In the genomic region with DNA sequence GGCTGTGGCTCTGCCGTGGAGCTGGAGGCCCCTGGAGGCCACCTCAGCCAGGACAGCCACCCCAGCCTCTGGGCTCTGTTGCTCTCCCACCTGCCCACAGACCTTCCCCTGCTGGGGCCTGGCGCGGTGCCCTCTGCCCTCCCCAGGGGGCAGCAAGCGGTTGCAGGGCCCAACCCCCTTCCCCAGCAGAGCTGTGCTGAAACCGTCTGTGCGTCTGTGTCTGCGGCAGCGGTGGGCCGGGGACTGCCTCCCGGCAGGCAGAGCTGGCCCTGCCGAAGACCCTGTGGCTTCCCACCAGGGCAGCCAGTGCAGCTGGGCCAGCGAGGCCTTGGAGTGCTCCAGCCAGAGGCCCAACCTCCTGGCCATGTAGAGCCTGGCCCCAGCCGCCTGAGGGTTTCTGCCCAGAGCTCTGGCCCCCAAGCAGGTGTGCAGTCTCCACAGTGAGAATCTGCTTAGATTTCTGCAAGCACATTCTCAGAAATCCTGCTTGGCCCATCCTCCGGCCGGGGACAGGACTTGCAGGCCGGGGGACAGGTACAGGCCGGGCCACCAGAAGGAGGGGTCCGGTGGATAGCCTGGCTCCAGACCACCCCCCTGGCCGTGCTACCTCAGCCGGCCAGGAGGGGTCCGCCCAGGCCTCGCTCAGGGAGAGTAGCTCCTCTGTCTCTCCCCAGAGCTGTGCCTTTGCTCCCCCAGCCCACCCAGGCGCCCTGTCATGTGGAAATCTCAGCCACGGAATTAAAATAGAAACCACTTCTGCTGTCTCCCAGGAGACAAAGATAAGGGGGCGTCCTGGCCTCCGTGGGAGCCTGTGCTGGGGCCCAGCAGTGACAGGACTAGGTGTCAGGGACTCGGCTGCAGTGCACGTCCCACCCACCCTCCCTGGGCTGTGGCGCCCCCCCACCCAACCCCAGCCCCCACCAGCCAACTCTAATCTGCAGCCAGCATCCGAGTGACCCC, we compare ENCODE assay signal across 9 cellular contexts. TPM values are rescaled to one million over a fixed set of nuclear protein-coding genes. Genes with fewer than 3 reads are reported as not detected.
A peak's percentile ranks its signal among the peaks of the same experiment; 100 is the strongest.
DNase-seq lines count a peak whose midpoint lies in the region; ATAC-seq and TF ChIP-seq lines count a peak whose summit lies in the region.
"Had no signal": no experiment of that assay in that cellular context is flagged by ENCODE, and none has a peak within 500 bp of the region (broad histone marks: within the 10 kb centered on the region; RNA-seq: fewer than 3 reads in every experiment).

No MANE protein-coding gene starts in this region.

- no peak overlapping the region for H2AFZ ChIP-seq in smooth muscle cell (ENCODE audit: low read depth)

- no peak for ATAC-seq in GM21737 (IDR thresholded peaks at IDR 0.05; ENCODE audit: unreplicated experiment)

- H4K20me1 ChIP-seq in smooth muscle cell (ENCODE audit: low read depth): peaks cover 10% of the 10 kb centered on the region

- H3K9ac ChIP-seq in HUES64 (ENCODE audit: low read depth, low read length) (no peak overlapping the region), smooth muscle cell (ENCODE audit: low read depth) (no peak overlapping the region)

- peaks cover 34% of the 10 kb centered on the region; the same call in 1 of the 2 replicates for H3K36me3 ChIP-seq in HUES64 (ENCODE audit: insufficient read depth, low read length)
- no peaks in the 10 kb centered on the region for H3K36me3 ChIP-seq in smooth muscle cell (ENCODE audit: low read depth)

- WGBS in HUES64: 76% methylated on average over 28 of the region's 30 CpGs
- WGBS in smooth muscle cell (ENCODE audit: low lambda C conversion rate): 65% methylated on average over 30 of the region's 30 CpGs

- H3F3A ChIP-seq in smooth muscle cell (ENCODE audit: low read depth): no peaks in the 10 kb centered on the region

- peaks cover 15% of the 10 kb centered on the region for H3K27me3 ChIP-seq in HUES64 (ENCODE audit: insufficient read depth, low read length)
- peaks cover 3% of the 10 kb centered on the region for H3K27me3 ChIP-seq in smooth muscle cell (ENCODE audit: low read depth)

- H3K27ac ChIP-seq in HUES64 (ENCODE audit: low read depth, low read length) (peak overlapping the region; percentile 62; the same call in 1 of the 2 replicates), smooth muscle cell (ENCODE audit: low read depth) (no peak overlapping the region)

- H3K9me3 ChIP-seq in HUES64 (ENCODE audit: insufficient read depth, low read depth, low read length) (no peaks in the 10 kb centered on the region), smooth muscle cell (replicated peaks; ENCODE audit: low read depth) (no peaks in the 10 kb centered on the region)

- no peaks in the 10 kb centered on the region for H3K79me2 ChIP-seq in smooth muscle cell (ENCODE audit: low read depth)

- H3K4me1 ChIP-seq in HUES64 (ENCODE audit: insufficient read depth, low read length) (no peaks in the 10 kb centered on the region), smooth muscle cell (ENCODE audit: low read depth) (peaks cover 12% of the 10 kb centered on the region)

- intact Hi-C loops in cardiac septum (cut with DNase I): loop anchor here (5.0 kb wide), 1 partner anchor 379 kb away; no protein-coding TSS in a partner anchor
- intact Hi-C loops in posterior cingulate gyrus (cut with DNase I): no loop called here

- no peak overlapping the region for H3K4me3 ChIP-seq in HUES64 (ENCODE audit: low read length)
- H3K4me3 ChIP-seq in smooth muscle cell: no peak overlapping the region

- DNase-seq in OCI-M2 (lab: John Stamatoyannopoulos, UW; ENCODE audit: unreplicated experiment) (peak; percentile 17), cardiac septum (ENCODE audit: low spot score) (peak; percentile 90), smooth muscle cell (lab: John Stamatoyannopoulos, UW; ENCODE audit: unreplicated experiment) (no peak), inferior parietal cortex (ENCODE audit: extremely low spot score) (no peak), posterior cingulate gyrus (no peak)
- DNase-seq: mammary epithelial cell, NCI-H524 had no signal

- TF ChIP-seq CTCF in smooth muscle cell (IDR thresholded peaks at IDR 0.05; ENCODE audit: borderline replicate concordance, insufficient read depth, poor library complexity, severe bottlenecking): no peak

- peak overlapping the region; percentile 17 for H3K4me2 ChIP-seq in smooth muscle cell

RNA-seq across cellular contexts. Expression of a gene that starts 3.5 kb away (rescaled TPM):
- polyA plus RNA-seq in HUES64 (2013, experiment 1 of 2): 11.3 TPM
- 16.5 TPM for polyA plus RNA-seq in HUES64 (2013, experiment 2 of 2)
- total RNA-seq in cardiac septum (918 TPM), smooth muscle cell (7.6 and 14.1 TPM in 2 replicates)
- polyA plus RNA-seq in smooth muscle cell: 38.1 and 45.7 TPM in 2 replicates

RNA-seq across cellular contexts. Expression of a gene that starts 15.6 kb away (rescaled TPM):
- polyA plus RNA-seq in HUES64 (2013, experiment 1 of 2): 2.6 TPM
- 4.9 TPM for polyA plus RNA-seq in HUES64 (2013, experiment 2 of 2)
- total RNA-seq in cardiac septum: 68.2 TPM
- 0.27 and 4.9 TPM in 2 replicates for total RNA-seq in smooth muscle cell
- 31.8 and 40.6 TPM in 2 replicates for polyA plus RNA-seq in smooth muscle cell

RNA-seq across cellular contexts. Expression of a gene that starts 20.0 kb away (rescaled TPM):
- 14.3 TPM for polyA plus RNA-seq in HUES64 (2013, experiment 1 of 2)
- 20.3 TPM for polyA plus RNA-seq in HUES64 (2013, experiment 2 of 2)
- total RNA-seq in cardiac septum: 3.8 TPM
- total RNA-seq in smooth muscle cell: 3.8 and 3.9 TPM in 2 replicates
- polyA plus RNA-seq in smooth muscle cell: 4.7 and 8.2 TPM in 2 replicates

RNA-seq across cellular contexts. Expression of a gene that starts 51.5 kb away (rescaled TPM):
- polyA plus RNA-seq in HUES64 (2013, experiment 1 of 2): 114 TPM
- polyA plus RNA-seq in HUES64 (2013, experiment 2 of 2): 127 TPM
- total RNA-seq in cardiac septum (140 TPM), smooth muscle cell (25.5 and 41.3 TPM in 2 replicates)
- polyA plus RNA-seq in smooth muscle cell: 48.7 and 60.4 TPM in 2 replicates

RNA-seq across cellular contexts. Expression of a gene that starts 55.3 kb away (rescaled TPM):
- 1.0 TPM for polyA plus RNA-seq in HUES64 (2013, experiment 1 of 2)
- 1.7 TPM for polyA plus RNA-seq in HUES64 (2013, experiment 2 of 2)
- total RNA-seq in cardiac septum (1.3 TPM), smooth muscle cell (2.6 and 7.0 TPM in 2 replicates)
- 7.2 and 12.1 TPM in 2 replicates for polyA plus RNA-seq in smooth muscle cell

Comparison
In these comparisons a context has a peak if more than half of its experiments do, and no peak if none do; other contexts are left out.
1. DNase-seq: peak in OCI-M2 (single experiment) and cardiac septum (single experiment); none in smooth muscle cell (single experiment), inferior parietal cortex (single experiment) and posterior cingulate gyrus (0 of 10).
2. RNA of a gene that starts 3.5 kb away (total RNA-seq): 918 TPM in cardiac septum (single experiment); 7.6 to 14.1 TPM in smooth muscle cell; every median in the first group is over 10 times any median in the second.
3. RNA of a gene that starts 15.6 kb away (total RNA-seq): 68.2 TPM in cardiac septum (single experiment); 0.27 to 4.9 TPM in smooth muscle cell; every median in the first group is over 10 times any median in the second.